20 cellular contexts compared by ENCODE assay signal in the genomic region with DNA sequence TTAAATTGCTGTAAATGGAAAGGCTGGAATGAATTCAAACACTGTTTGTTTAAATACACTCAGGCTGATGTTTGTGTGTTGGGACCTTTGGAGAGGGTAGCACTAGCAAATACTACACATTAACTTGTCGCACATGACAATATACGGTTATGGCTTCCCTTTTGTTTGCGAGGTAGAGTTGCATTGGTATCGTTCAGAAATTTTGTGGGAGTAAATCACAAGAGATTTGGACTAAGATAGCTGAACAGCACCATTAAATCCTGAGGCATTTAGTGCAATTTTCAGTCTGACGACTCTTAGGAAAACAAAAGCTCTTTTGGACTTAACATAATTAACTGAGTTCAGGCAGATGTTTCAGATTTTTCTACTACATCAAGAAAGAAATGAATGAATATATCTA.
"Had no signal": no experiment of that assay in that cellular context is flagged by ENCODE, and none has a peak within 500 bp of the region (broad histone marks: within the 10 kb centered on the region; RNA-seq: fewer than 3 reads in every experiment).

No MANE protein-coding gene starts in this region.

- H3K36me3 ChIP-seq: heart right ventricle, ovary, thoracic aorta had no signal

- DNase-seq: activated CD4-positive, alpha-beta T cell treated with anti-CD3 and anti-CD28 coated beads, Interleukin-2, amount 50 U/mL, for 4 hours; activated CD8-positive, alpha-beta memory T cell treated with anti-CD3 and anti-CD28 coated beads, Interleukin-2, amount 10 ng/mL, durations not matched to agents 7 days and 5 days; activated effector memory CD4-positive, alpha-beta T cell treated with Interleukin-2 at 50 U/mL for 16 hours; activated T-cell treated with anti-CD3 and anti-CD28 coated beads, Interleukin-2, amount 50 U/mL, for 24 hours; amniotic stem cell; body of pancreas; central memory CD4-positive, alpha-beta T cell; effector CD4-positive, alpha-beta T cell; foreskin melanocyte; heart right ventricle; islet precursor cell; left ventricle myocardium superior; mesendoderm; ovary; stimulated activated CD4-positive, alpha-beta T cell treated with anti-CD3 and anti-CD28 coated beads, Interleukin-12 subunit alpha, Interleukin-12 subunit beta, amount 100 ng/mL, for 4 hours; stimulated activated naive CD8-positive, alpha-beta T cell treated with anti-CD3 and anti-CD28 coated beads, Interleukin-15, Interleukin-2, amounts not matched to agents 100 U/mL and 50 U/mL, for 24 hours had no signal

- H3K4me1 ChIP-seq: body of pancreas, heart right ventricle had no signal

- H3K4me3 ChIP-seq: body of pancreas, coronary artery, heart right ventricle, ovary, thoracic aorta had no signal

- H3K27me3 ChIP-seq: body of pancreas, heart right ventricle, ovary had no signal

- H3K9me3 ChIP-seq: body of pancreas, heart right ventricle, ovary, thoracic aorta had no signal

- ATAC-seq: activated CD4-positive, CD25-positive, alpha-beta regulatory T cell treated with anti-CD3 and anti-CD28 coated beads, Interleukin-2, amount 50 U/mL, for 24 hours; activated CD8-positive, alpha-beta memory T cell treated with anti-CD3 and anti-CD28 coated beads, Interleukin-2, amount 10 ng/mL, durations not matched to agents 7 days and 5 days; activated naive CD4-positive, alpha-beta T cell treated with anti-CD3 and anti-CD28 coated beads, Interleukin-2, amount 50 U/mL, for 72 hours; body of pancreas; heart right ventricle; left ventricle myocardium superior; stimulated activated naive CD8-positive, alpha-beta T cell treated with anti-CD3 and anti-CD28 coated beads, Interleukin-15, Interleukin-2, amounts not matched to agents 100 U/mL and 50 U/mL, for 24 hours had no signal

- H3K27ac ChIP-seq: body of pancreas, coronary artery, heart right ventricle, ovary, thoracic aorta had no signal
